Comparison of ENCODE assay signal across 10 cellular contexts in the genomic region with DNA sequence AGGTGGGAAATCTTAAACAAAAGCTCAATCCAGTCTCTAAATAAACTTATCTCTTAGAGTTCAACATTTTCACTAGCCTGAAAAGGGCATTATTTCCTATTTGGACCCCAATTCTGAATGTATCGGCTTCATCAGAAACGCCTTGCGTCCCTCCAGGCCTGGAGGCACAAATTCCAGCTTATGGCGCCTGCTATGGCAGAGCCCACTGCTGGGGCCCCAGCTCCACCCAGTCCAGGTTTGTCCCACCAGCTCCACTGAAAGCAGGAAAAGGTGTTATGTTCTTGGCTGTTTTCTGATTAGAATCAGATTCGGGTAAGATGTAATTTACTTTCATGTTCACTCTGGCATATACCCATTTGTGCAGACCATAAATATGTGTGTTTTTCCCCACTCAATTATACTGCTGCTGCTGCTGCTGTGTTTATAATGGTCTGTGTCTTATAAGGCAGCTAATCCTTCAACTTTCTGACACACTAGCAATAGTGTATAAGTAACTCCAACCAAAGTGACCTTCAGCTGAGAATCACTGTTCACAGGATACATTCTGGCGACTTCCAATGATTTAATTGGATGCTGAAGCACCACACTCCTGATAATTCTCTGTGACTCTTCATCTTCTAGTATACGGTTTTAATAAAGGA. TPM values are rescaled to one million over a fixed set of nuclear protein-coding genes. Genes with fewer than 3 reads are reported as not detected.
DNase-seq lines count a peak whose midpoint lies in the region; FAIRE-seq and TF ChIP-seq lines count a peak whose summit lies in the region.
"Had no signal": no experiment of that assay in that cellular context is flagged by ENCODE, and none has a peak within 500 bp of the region (broad histone marks: within the 10 kb centered on the region; RNA-seq: fewer than 3 reads in every experiment).

No MANE protein-coding gene starts in this region.

- peak overlapping the region; percentile 75 for H3K27ac Mint-ChIP-seq in activated naive CD4-positive, alpha-beta T cell treated with anti-CD3 and anti-CD28 coated beads, Interleukin-2, amount 10 ng/mL, durations not matched to agents 7 days and 5 days
- peak overlapping the region; percentile 61 for H3K27ac Mint-ChIP-seq in activated naive CD8-positive, alpha-beta T cell treated with anti-CD3 and anti-CD28 coated beads for 36 hours
- H3K27ac Mint-ChIP-seq: memory B cell had no signal

- intact Hi-C loops in tibial artery (cut with DNase I; ENCODE audit: low total_unique reads) = loop anchor here (5.0 to 10.0 kb wide), 4 partner anchors 245 to 818 kb away; no protein-coding TSS in a partner anchor

- H3K27ac ChIP-seq in tibial artery = peak overlapping the region; percentile 59 to 76
- H3K27ac ChIP-seq: C4-2B had no signal

- H3K9me3 Mint-ChIP-seq in activated naive CD4-positive, alpha-beta T cell treated with anti-CD3 and anti-CD28 coated beads, Interleukin-2, amount 10 ng/mL, durations not matched to agents 7 days and 5 days = no peaks in the 10 kb centered on the region
- no peaks in the 10 kb centered on the region for H3K9me3 Mint-ChIP-seq in activated naive CD8-positive, alpha-beta T cell treated with anti-CD3 and anti-CD28 coated beads for 36 hours
- H3K9me3 Mint-ChIP-seq: memory B cell had no signal

- CTCF ChIA-PET in activated naive CD4-positive, alpha-beta T cell treated with anti-CD3 and anti-CD28 coated beads, Interleukin-2, amount 10 ng/mL, durations not matched to agents 7 days and 5 days (lab: Charles Lee) = interaction anchor here (0.6 to 1.1 kb wide), 4 partner anchors 10 to 488 kb away, joined by 3 to 5 read pairs (median 3); no protein-coding TSS in a partner anchor

- H3K4me3 ChIP-seq in tibial artery = peak overlapping the region; percentile 73 to 88

- DNase-seq in activated naive CD4-positive, alpha-beta T cell treated with anti-CD3 and anti-CD28 coated beads, Interleukin-2, amount 10 ng/mL, durations not matched to agents 7 days and 5 days = no peak
- no peak for DNase-seq in activated naive CD4-positive, alpha-beta T cell (lab: John Stamatoyannopoulos, UW)
- no peak for DNase-seq in activated naive CD8-positive, alpha-beta T cell treated with anti-CD3 and anti-CD28 coated beads for 36 hours
- DNase-seq in tibial artery = no peak
- no peak for DNase-seq in Ammon's horn (ENCODE audit: low spot score)
- no peak for DNase-seq in NCI-H1436 (lab: John Stamatoyannopoulos, UW)
- no peak for DNase-seq in NCI-H1092 (lab: John Stamatoyannopoulos, UW)

- H3K36me3 Mint-ChIP-seq in activated naive CD4-positive, alpha-beta T cell treated with anti-CD3 and anti-CD28 coated beads, Interleukin-2, amount 10 ng/mL, durations not matched to agents 7 days and 5 days = peaks cover 21% of the 10 kb centered on the region
- H3K36me3 Mint-ChIP-seq in activated naive CD8-positive, alpha-beta T cell treated with anti-CD3 and anti-CD28 coated beads for 36 hours = peaks cover 2% of the 10 kb centered on the region
- H3K36me3 Mint-ChIP-seq: memory B cell had no signal

- peaks cover 0 to 75% (median 54%) of the 10 kb centered on the region in 4 donors for H3K4me1 ChIP-seq in tibial artery

- peak overlapping the region; percentile 57 for H3K4me3 Mint-ChIP-seq in activated naive CD4-positive, alpha-beta T cell treated with anti-CD3 and anti-CD28 coated beads, Interleukin-2, amount 10 ng/mL, durations not matched to agents 7 days and 5 days
- peak overlapping the region; percentile 70 for H3K4me3 Mint-ChIP-seq in activated naive CD8-positive, alpha-beta T cell treated with anti-CD3 and anti-CD28 coated beads for 36 hours

- TF ChIP-seq CTCF in tibial artery (IDR thresholded peaks at IDR 0.05) = no peak

- peaks cover 1% of the 10 kb centered on the region for H3K27me3 Mint-ChIP-seq in activated naive CD4-positive, alpha-beta T cell treated with anti-CD3 and anti-CD28 coated beads, Interleukin-2, amount 10 ng/mL, durations not matched to agents 7 days and 5 days
- no peaks in the 10 kb centered on the region for H3K27me3 Mint-ChIP-seq in activated naive CD8-positive, alpha-beta T cell treated with anti-CD3 and anti-CD28 coated beads for 36 hours
- H3K27me3 Mint-ChIP-seq: memory B cell had no signal

- H3K4me1 Mint-ChIP-seq in activated naive CD4-positive, alpha-beta T cell treated with anti-CD3 and anti-CD28 coated beads, Interleukin-2, amount 10 ng/mL, durations not matched to agents 7 days and 5 days = peaks cover 55% of the 10 kb centered on the region
- peaks cover 50% of the 10 kb centered on the region for H3K4me1 Mint-ChIP-seq in activated naive CD8-positive, alpha-beta T cell treated with anti-CD3 and anti-CD28 coated beads for 36 hours

- H3K9me3 ChIP-seq in tibial artery = no peaks in the 10 kb centered on the region

- peaks cover 36 to 49% (median 41%) of the 10 kb centered on the region in 3 donors for H3K36me3 ChIP-seq in tibial artery

- peak; percentile 38 for FAIRE-seq in islet of Langerhans (lab: Jason Lieb, UNC)

- no peaks in the 10 kb centered on the region for H3K27me3 ChIP-seq in tibial artery

RNA-seq across cellular contexts. Expression of a gene that starts 6.4 kb away (rescaled TPM):
- 1 to 10 TPM; 1.8 to 1.9 TPM for total RNA-seq in activated naive CD8-positive, alpha-beta T cell treated with anti-CD3 and anti-CD28 coated beads for 36 hours
